23 cellular contexts compared by ENCODE assay signal in genomic region chr20:24631173-24631505, GRCh38.
"Had no signal": no experiment of that assay in that cellular context is flagged by ENCODE, and none has a peak within 500 bp of the region (broad histone marks: within the 10 kb centered on the region; RNA-seq: fewer than 3 reads in every experiment).

No MANE protein-coding gene starts in this region.

- H3K9me3 ChIP-seq: body of pancreas, esophagus squamous epithelium, gastroesophageal sphincter had no signal

- H3K27me3 ChIP-seq: body of pancreas, esophagus squamous epithelium, gastroesophageal sphincter had no signal

- H3K36me3 ChIP-seq: esophagus squamous epithelium, gastroesophageal sphincter had no signal

- H3K27ac Mint-ChIP-seq: activated CD4-positive, alpha-beta memory T cell treated with anti-CD3 and anti-CD28 coated beads, Interleukin-2, amount 10 ng/mL, durations not matched to agents 7 days and 5 days; activated CD4-positive, alpha-beta T cell treated with anti-CD3 and anti-CD28 coated beads, Interleukin-2, amount 10 ng/mL, durations not matched to agents 7 days and 5 days; activated naive CD4-positive, alpha-beta T cell treated with anti-CD3 and anti-CD28 coated beads, Interleukin-2, amount 10 ng/mL, durations not matched to agents 7 days and 5 days; activated naive CD4-positive, alpha-beta T cell treated with anti-CD3 and anti-CD28 coated beads, Interleukin-2, amount 50 U/mL, for 72 hours; activated naive CD8-positive, alpha-beta T cell treated with anti-CD3 and anti-CD28 coated beads, Interleukin-2, amount 10 ng/mL, durations not matched to agents 7 days and 5 days; activated T-cell treated with anti-CD3 and anti-CD28 coated beads, Interleukin-2, amount 50 U/mL, for 24 hours; activated T-cell treated with anti-CD3 and anti-CD28 coated beads, Interleukin-2, amount 50 U/mL, for 72 hours; WTC11 had no signal

- H3K27me3 Mint-ChIP-seq: activated CD4-positive, alpha-beta T cell treated with anti-CD3 and anti-CD28 coated beads, Interleukin-2, amount 10 ng/mL, durations not matched to agents 7 days and 5 days; activated naive CD8-positive, alpha-beta T cell treated with anti-CD3 and anti-CD28 coated beads, Interleukin-2, amount 10 ng/mL, durations not matched to agents 7 days and 5 days; activated T-cell treated with anti-CD3 and anti-CD28 coated beads, Interleukin-2, amount 50 U/mL, for 24 hours had no signal

- H3K9me3 Mint-ChIP-seq: activated CD4-positive, alpha-beta memory T cell treated with anti-CD3 and anti-CD28 coated beads, Interleukin-2, amount 10 ng/mL, durations not matched to agents 7 days and 5 days; activated CD4-positive, alpha-beta T cell treated with anti-CD3 and anti-CD28 coated beads, Interleukin-2, amount 10 ng/mL, durations not matched to agents 7 days and 5 days; activated naive CD4-positive, alpha-beta T cell treated with anti-CD3 and anti-CD28 coated beads, Interleukin-2, amount 10 ng/mL, durations not matched to agents 7 days and 5 days; activated naive CD4-positive, alpha-beta T cell treated with anti-CD3 and anti-CD28 coated beads, Interleukin-2, amount 50 U/mL, for 72 hours; activated naive CD8-positive, alpha-beta T cell treated with anti-CD3 and anti-CD28 coated beads, Interleukin-2, amount 10 ng/mL, durations not matched to agents 7 days and 5 days; activated T-cell treated with anti-CD3 and anti-CD28 coated beads, Interleukin-2, amount 50 U/mL, for 24 hours; activated T-cell treated with anti-CD3 and anti-CD28 coated beads, Interleukin-2, amount 50 U/mL, for 72 hours had no signal

- H3K36me3 Mint-ChIP-seq: activated naive CD4-positive, alpha-beta T cell treated with anti-CD3 and anti-CD28 coated beads, Interleukin-2, amount 10 ng/mL, durations not matched to agents 7 days and 5 days; activated naive CD4-positive, alpha-beta T cell treated with anti-CD3 and anti-CD28 coated beads, Interleukin-2, amount 50 U/mL, for 72 hours; activated naive CD8-positive, alpha-beta T cell treated with anti-CD3 and anti-CD28 coated beads, Interleukin-2, amount 10 ng/mL, durations not matched to agents 7 days and 5 days had no signal

- DNase-seq: activated CD4-positive, alpha-beta memory T cell treated with anti-CD3 and anti-CD28 coated beads, Interleukin-2, amount 10 ng/mL, durations not matched to agents 7 days and 5 days; activated CD4-positive, alpha-beta T cell treated with anti-CD3 and anti-CD28 coated beads for 1 hour; activated CD4-positive, alpha-beta T cell treated with anti-CD3 and anti-CD28 coated beads for 4 hours; activated CD4-positive, alpha-beta T cell treated with anti-CD3 and anti-CD28 coated beads, Interleukin-2, amount 10 ng/mL, durations not matched to agents 7 days and 5 days; activated CD4-positive, alpha-beta T cell treated with anti-CD3 and anti-CD28 coated beads, Interleukin-2, amount 50 U/mL, for 4 hours; activated CD8-positive, alpha-beta memory T cell treated with anti-CD3 and anti-CD28 coated beads, Interleukin-2, amount 50 U/mL, for 48 hours; activated gamma-delta T cell; activated naive CD4-positive, alpha-beta T cell; activated naive CD4-positive, alpha-beta T cell treated with anti-CD3 and anti-CD28 coated beads, Interleukin-2, amount 10 ng/mL, durations not matched to agents 7 days and 5 days; activated naive CD8-positive, alpha-beta T cell treated with anti-CD3 and anti-CD28 coated beads, Interleukin-2, amount 10 ng/mL, durations not matched to agents 7 days and 5 days; activated T-cell treated with anti-CD3 and anti-CD28 coated beads for 4 hours; activated T-cell treated with anti-CD3 and anti-CD28 coated beads, Interleukin-2, amount 50 U/mL, for 24 hours; activated T-cell treated with anti-CD3 and anti-CD28 coated beads, Interleukin-2, amount 50 U/mL, for 72 hours; body of pancreas; caudate nucleus; effector CD8-positive, alpha-beta T cell; esophagus squamous epithelium; foreskin melanocyte; T-helper 2 cell had no signal

- H3K4me1 ChIP-seq: body of pancreas, gastroesophageal sphincter had no signal

- H3K4me1 Mint-ChIP-seq: activated CD4-positive, alpha-beta memory T cell treated with anti-CD3 and anti-CD28 coated beads, Interleukin-2, amount 10 ng/mL, durations not matched to agents 7 days and 5 days had no signal

- H3K4me3 Mint-ChIP-seq: activated CD4-positive, alpha-beta memory T cell treated with anti-CD3 and anti-CD28 coated beads, Interleukin-2, amount 10 ng/mL, durations not matched to agents 7 days and 5 days; activated CD4-positive, alpha-beta T cell treated with anti-CD3 and anti-CD28 coated beads, Interleukin-2, amount 10 ng/mL, durations not matched to agents 7 days and 5 days; activated naive CD4-positive, alpha-beta T cell treated with anti-CD3 and anti-CD28 coated beads, Interleukin-2, amount 10 ng/mL, durations not matched to agents 7 days and 5 days; activated naive CD8-positive, alpha-beta T cell treated with anti-CD3 and anti-CD28 coated beads, Interleukin-2, amount 10 ng/mL, durations not matched to agents 7 days and 5 days; activated T-cell treated with anti-CD3 and anti-CD28 coated beads, Interleukin-2, amount 50 U/mL, for 24 hours; activated T-cell treated with anti-CD3 and anti-CD28 coated beads, Interleukin-2, amount 50 U/mL, for 72 hours; WTC11 had no signal

- H3K27ac ChIP-seq: body of pancreas, epithelial cell of prostate, esophagus squamous epithelium, gastroesophageal sphincter had no signal

- H3K4me3 ChIP-seq: body of pancreas, esophagus squamous epithelium, gastroesophageal sphincter had no signal
